Comparison of ENCODE assay signal across 9 cellular contexts in the genomic region with DNA sequence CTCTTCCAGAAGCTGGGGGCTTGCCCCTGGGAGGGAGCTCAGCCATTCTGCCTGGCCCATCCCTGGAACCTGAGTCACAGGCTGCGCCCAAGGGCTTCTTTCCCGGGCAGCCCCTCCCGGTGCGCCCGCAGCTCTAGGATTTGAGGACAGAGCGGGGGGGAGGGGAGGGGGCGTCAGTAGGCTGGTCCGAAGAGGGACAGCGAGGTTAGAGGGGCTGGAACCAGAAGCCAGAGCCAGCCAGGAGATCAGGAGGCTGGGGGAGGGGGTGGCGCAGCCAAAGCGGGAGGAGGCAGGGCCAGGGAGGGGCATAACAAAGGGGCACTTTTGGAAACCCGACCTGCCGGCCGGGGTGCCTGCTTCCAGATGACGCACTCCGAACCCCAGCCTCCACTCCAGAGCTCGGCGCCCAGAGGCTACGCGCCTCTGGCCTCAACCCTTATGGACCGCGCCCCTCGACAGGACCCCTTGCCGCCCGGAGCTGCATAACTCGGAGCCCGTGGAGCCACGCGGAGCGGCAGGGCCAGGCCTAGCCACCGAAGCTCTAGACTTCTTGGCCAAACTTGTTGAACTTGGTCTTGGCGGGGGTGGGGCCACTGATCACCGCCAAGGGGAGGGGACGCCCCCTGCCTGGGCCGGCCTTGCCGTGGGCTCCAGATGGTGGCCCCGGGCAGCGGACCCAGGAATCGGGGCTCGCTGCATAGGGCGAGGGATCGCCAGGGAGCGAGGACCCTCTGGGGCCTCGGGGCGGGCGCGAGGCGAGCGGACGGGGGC. TPM values are rescaled to one million over a fixed set of nuclear protein-coding genes. Genes with fewer than 3 reads are reported as not detected.
A peak's percentile ranks its signal among the peaks of the same experiment; 100 is the strongest.
DNase-seq lines count a peak whose midpoint lies in the region; ATAC-seq and TF ChIP-seq lines count a peak whose summit lies in the region.
"Had no signal": no experiment of that assay in that cellular context is flagged by ENCODE, and none has a peak within 500 bp of the region (broad histone marks: within the 10 kb centered on the region; RNA-seq: fewer than 3 reads in every experiment).

No MANE protein-coding gene starts in this region.

- no peaks in the 10 kb centered on the region for H3K36me3 Mint-ChIP-seq in activated naive CD4-positive, alpha-beta T cell treated with anti-CD3 and anti-CD28 coated beads, Interleukin-2, amount 50 U/mL, for 72 hours
- no peaks in the 10 kb centered on the region for H3K36me3 Mint-ChIP-seq in progenitor cell of endocrine pancreas (ENCODE audit: insufficient read depth)

- peaks cover 19% of the 10 kb centered on the region for H3K4me1 Mint-ChIP-seq in progenitor cell of endocrine pancreas (ENCODE audit: low read depth)

- no peak overlapping the region for H3K27ac ChIP-seq in DOHH2 (ENCODE audit: low read depth, low read length)
- H3K27ac ChIP-seq in HUES64 (ENCODE audit: low read depth, low read length), result peak overlapping the region; percentile 99
- peak overlapping the region; percentile 89 to 100 (median 96) for H3K27ac ChIP-seq in heart right ventricle

- peak overlapping the region; percentile 79 for H3K4me2 ChIP-seq in DOHH2 (ENCODE audit: low read length)

- no peaks in the 10 kb centered on the region for H3K9me3 Mint-ChIP-seq in activated naive CD4-positive, alpha-beta T cell treated with anti-CD3 and anti-CD28 coated beads, Interleukin-2, amount 50 U/mL, for 72 hours
- no peaks in the 10 kb centered on the region for H3K9me3 Mint-ChIP-seq in progenitor cell of endocrine pancreas (ENCODE audit: low read depth)
- H3K9me3 Mint-ChIP-seq: T-helper 1 cell treated with Interleukin-12 subunit alpha and Interleukin-12 subunit beta and Interleukin-4 antibody, amounts not matched to agents 30 μg/mL and 1 μg/mL, for 36 hours had no signal

- H3K36me3 ChIP-seq in DOHH2 (ENCODE audit: control insufficient read depth, low read length) (no peaks in the 10 kb centered on the region), HUES64 (ENCODE audit: insufficient read depth, low read length) (no peaks in the 10 kb centered on the region; the same call in 1 of the 2 replicates), heart right ventricle (peaks cover 0 to 11% (median 0%) of the 10 kb centered on the region in 9 donors)

- TF ChIP-seq CTCF in DOHH2 (IDR thresholded peaks at IDR 0.05; ENCODE audit: low read depth, low read length, poor library complexity, severe bottlenecking), result no peak
- no peak for TF ChIP-seq CTCF in heart right ventricle (IDR thresholded peaks at IDR 0.05)
- TF ChIP-seq CTCF in progenitor cell of endocrine pancreas (IDR thresholded peaks at IDR 0.05; ENCODE audit: unreplicated experiment), result no peak

- H3K9ac ChIP-seq in HUES64 (ENCODE audit: low read depth, low read length), result peak overlapping the region; percentile 89

- DNase-seq in activated naive CD4-positive, alpha-beta T cell treated with anti-CD3 and anti-CD28 coated beads, Interleukin-2, amount 50 U/mL, for 72 hours (ENCODE audit: low spot score in 2 of 2), result no peak
- DNase-seq in heart right ventricle (peak; percentile 75 to 86), progenitor cell of endocrine pancreas (ENCODE audit: low spot score, unreplicated experiment) (peak; percentile 53), COR-L47 (lab: John Stamatoyannopoulos, UW) (no peak), superior temporal gyrus (ENCODE audit: extremely low spot score) (no peak)

- H4K20me1 ChIP-seq in DOHH2 (ENCODE audit: control insufficient read depth, insufficient read depth, low read depth, low read length), result no peaks in the 10 kb centered on the region

- peaks cover 3% of the 10 kb centered on the region for H3K27me3 Mint-ChIP-seq in progenitor cell of endocrine pancreas

- H3K4me3 ChIP-seq in DOHH2 (ENCODE audit: low read length) (peak overlapping the region; percentile 70), HUES64 (ENCODE audit: low read length) (peak overlapping the region; percentile 75), heart right ventricle (peak overlapping the region; percentile 63 to 85 (median 72))

- H3K4me3 Mint-ChIP-seq in progenitor cell of endocrine pancreas (ENCODE audit: low read depth), result peak overlapping the region; percentile 78
- H3K4me3 Mint-ChIP-seq: T-helper 1 cell treated with Interleukin-12 subunit alpha and Interleukin-12 subunit beta and Interleukin-4 antibody, amounts not matched to agents 30 μg/mL and 1 μg/mL, for 36 hours had no signal

- no peaks in the 10 kb centered on the region for H3F3A ChIP-seq in DOHH2 (ENCODE audit: control insufficient read depth, insufficient read depth)

- H3K79me2 ChIP-seq in DOHH2 (ENCODE audit: control insufficient read depth, low read length), result no peaks in the 10 kb centered on the region

- peak; percentile 10 to 54 for ATAC-seq in activated naive CD4-positive, alpha-beta T cell treated with anti-CD3 and anti-CD28 coated beads, Interleukin-2, amount 50 U/mL, for 72 hours
- ATAC-seq in heart right ventricle, result peak; percentile 23 to 76 (median 50)
- ATAC-seq in HG03571 (IDR thresholded peaks at IDR 0.05; ENCODE audit: unreplicated experiment), result no peak

- H3K4me1 ChIP-seq in DOHH2 (ENCODE audit: control insufficient read depth, low read length) (peaks cover 19% of the 10 kb centered on the region), HUES64 (ENCODE audit: insufficient read depth, low read length) (peaks cover 5% of the 10 kb centered on the region; the same call in 1 of the 2 replicates), heart right ventricle (peaks cover 9 to 83% (median 55%) of the 10 kb centered on the region in 9 donors)

- no peaks in the 10 kb centered on the region for H3K9me3 ChIP-seq in DOHH2 (ENCODE audit: control insufficient read depth, insufficient read depth, low read length)
- no peaks in the 10 kb centered on the region for H3K9me3 ChIP-seq in HUES64 (ENCODE audit: insufficient read depth, low read depth, low read length)
- H3K9me3 ChIP-seq in heart right ventricle, result no peaks in the 10 kb centered on the region

- H3K27ac Mint-ChIP-seq in activated naive CD4-positive, alpha-beta T cell treated with anti-CD3 and anti-CD28 coated beads, Interleukin-2, amount 50 U/mL, for 72 hours, result no peak overlapping the region
- peak overlapping the region; percentile 95 for H3K27ac Mint-ChIP-seq in progenitor cell of endocrine pancreas
- H3K27ac Mint-ChIP-seq: T-helper 1 cell treated with Interleukin-12 subunit alpha and Interleukin-12 subunit beta and Interleukin-4 antibody, amounts not matched to agents 30 μg/mL and 1 μg/mL, for 36 hours had no signal

- under 1% methylated on average over 50 of the region's 50 CpGs for WGBS in HUES64
- 3 to 6% methylated on average over 49 to 50 of the region's 50 CpGs for WGBS in heart right ventricle, 2 donors

- intact Hi-C loops in heart right ventricle (cut with DNase I), result loop anchor here in 7 of 10 donors (1.0 to 10.0 kb wide), 6 partner anchors 29 to 169 kb away; a partner anchor contains a TSS

- peaks cover 37% of the 10 kb centered on the region for H3K27me3 ChIP-seq in DOHH2 (ENCODE audit: control insufficient read depth, low read length)
- H3K27me3 ChIP-seq in HUES64 (ENCODE audit: insufficient read depth, low read length), result peaks cover 21% of the 10 kb centered on the region
- H3K27me3 ChIP-seq in heart right ventricle, result peaks cover 0 to 50% (median 0%) of the 10 kb centered on the region in 7 donors

- no peaks in the 10 kb centered on the region for H3K9me2 ChIP-seq in DOHH2 (replicated peaks; ENCODE audit: control insufficient read depth, low read length)

RNA-seq across cellular contexts. Expression of a gene that starts 0.7 kb away (rescaled TPM):
- polyA plus RNA-seq in HUES64 (2013, experiment 1 of 2), result 29.3 TPM
- 27.3 TPM for polyA plus RNA-seq in HUES64 (2013, experiment 2 of 2)
- total RNA-seq in activated naive CD4-positive, alpha-beta T cell treated with anti-CD3 and anti-CD28 coated beads, Interleukin-2, amount 50 U/mL, for 72 hours, result 10 to 100 TPM; 10.5 to 17.1 TPM
- total RNA-seq in heart right ventricle (100 to 1,000 TPM; 146 to 335 (median 257) TPM), progenitor cell of endocrine pancreas (54.1 and 59.6 TPM in 2 replicates)
- 100 to 1,000 TPM; 163 to 209 TPM for polyA plus RNA-seq in heart right ventricle

RNA-seq across cellular contexts. Expression of a gene that starts 8.8 kb away (rescaled TPM):
- polyA plus RNA-seq in HUES64 (2013, experiment 1 of 2), result 42.6 TPM
- 41.3 TPM for polyA plus RNA-seq in HUES64 (2013, experiment 2 of 2)
- total RNA-seq in activated naive CD4-positive, alpha-beta T cell treated with anti-CD3 and anti-CD28 coated beads, Interleukin-2, amount 50 U/mL, for 72 hours, result 100 to 1,000 TPM in 1 of 2 donors, 10 to 100 TPM in 1; 84.8 to 125 TPM
- 10 to 100 TPM; 55.7 to 69.7 (median 62.9) TPM for total RNA-seq in heart right ventricle
- polyA plus RNA-seq in heart right ventricle, result 10 to 100 TPM; 47.8 to 70.2 TPM
- total RNA-seq in progenitor cell of endocrine pancreas, result 109 and 112 TPM in 2 replicates

RNA-seq across cellular contexts. Expression of a gene that starts 29.3 kb away (rescaled TPM):
- polyA plus RNA-seq in HUES64 (2013, experiment 1 of 2), result 36.7 TPM
- polyA plus RNA-seq in HUES64 (2013, experiment 2 of 2), result 44.4 TPM
- 100 to 1,000 TPM; 194 to 486 TPM for total RNA-seq in activated naive CD4-positive, alpha-beta T cell treated with anti-CD3 and anti-CD28 coated beads, Interleukin-2, amount 50 U/mL, for 72 hours
- total RNA-seq in heart right ventricle (10 to 100 TPM in 4 of 10 donors, 1 to 10 TPM in 6; 6.4 to 22.5 (median 8.3) TPM), progenitor cell of endocrine pancreas (31.4 and 32.0 TPM in 2 replicates)
- 10 to 100 TPM in 1 of 2 donors, 1 to 10 TPM in 1; 8.1 to 30.6 TPM for polyA plus RNA-seq in heart right ventricle

Comparison
In these comparisons a context has a peak if more than half of its experiments do, and no peak if none do; other contexts are left out.
1. DNase-seq: peak in heart right ventricle (2 of 2) and progenitor cell of endocrine pancreas (single experiment); none in activated naive CD4-positive, alpha-beta T cell treated with anti-CD3 and anti-CD28 coated beads, Interleukin-2, amount 50 U/mL, for 72 hours (0 of 2), COR-L47 (single experiment) and superior temporal gyrus (single experiment).
2. Peak in every context shown above with its lines, with median percentiles within 50 percentile points of each other: H3K4me3 ChIP-seq.